1 cellular context compared by ENCODE assay signal in genomic region chr4:124483043-124483906, GRCh38.
TF ChIP-seq lines count a peak whose summit lies in the region.

No MANE protein-coding gene starts in this region.

TF ChIP-seq in H1, 55 proteins besides CTCF, POLR2A, EP300 and RAD21:
- TF ChIP-seq SUZ12 (IDR thresholded peaks at IDR 0.05; ENCODE audit: low read length) (no peak), BACH1 (IDR thresholded peaks at IDR 0.05; ENCODE audit: low read length) (no peak), TAF7 (optimal IDR thresholded peaks at IDR 0.05; ENCODE audit: borderline replicate concordance, low read depth, low read length) (no peak), CREB1 (IDR thresholded peaks at IDR 0.05) (no peak), CHD1 (IDR thresholded peaks at IDR 0.05; ENCODE audit: low read depth, low read length) (no peak), SAP30 (IDR thresholded peaks at IDR 0.05; ENCODE audit: insufficient read depth, insufficient replicate concordance, low read length) (no peak), SIX5 (IDR thresholded peaks at IDR 0.05; ENCODE audit: low read depth, low read length) (no peak), RBBP5 (IDR thresholded peaks at IDR 0.05; ENCODE audit: borderline replicate concordance, low read depth, low read length) (no peak), POU5F1 (IDR thresholded peaks at IDR 0.05; ENCODE audit: low read depth, low read length) (no peak), RNF2 (IDR thresholded peaks at IDR 0.05; ENCODE audit: borderline replicate concordance, low read depth, low read length, missing control alignments, poor library complexity, severe bottlenecking) (no peak), EGR1 (IDR thresholded peaks at IDR 0.05; ENCODE audit: borderline replicate concordance, low read depth, low read length) (no peak), SIN3A (conservative IDR thresholded peaks at IDR 0.05 in 1 of 2, IDR thresholded peaks at IDR 0.05 in 1 of 2; ENCODE audit: low read depth in 1 of 2, low read length in 2 of 2) (no peak), KDM1A (IDR thresholded peaks at IDR 0.05; ENCODE audit: borderline replicate concordance, low read length) (no peak)
TF ChIP-seq in H1: peak in this region for 0.
